In the genomic region with DNA sequence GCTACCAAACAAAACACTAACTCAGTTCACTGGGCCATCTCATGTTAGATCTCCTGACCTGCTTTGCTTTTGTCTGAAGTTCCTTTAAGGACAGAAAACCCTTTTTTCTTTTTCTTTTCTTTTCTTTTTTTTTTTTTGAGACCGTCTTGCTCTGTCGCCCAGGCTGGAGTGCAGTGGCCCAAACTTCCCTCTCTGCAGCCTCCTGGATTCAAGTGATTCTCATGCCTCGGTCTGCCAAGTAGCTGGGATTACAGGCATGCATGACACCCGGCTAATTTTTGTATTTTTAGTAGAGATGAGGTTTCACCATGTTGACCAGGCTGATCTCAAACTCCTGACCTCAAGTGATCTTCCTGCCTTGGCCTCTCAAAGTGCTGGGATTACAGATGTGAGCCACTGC, we compare ENCODE assay signal across 18 cellular contexts. TPM values are rescaled to one million over a fixed set of nuclear protein-coding genes. Genes with fewer than 3 reads are reported as not detected.
"Had no signal": no experiment of that assay in that cellular context is flagged by ENCODE, and none has a peak within 500 bp of the region (broad histone marks: within the 10 kb centered on the region; RNA-seq: fewer than 3 reads in every experiment).

No MANE protein-coding gene starts in this region.

RNA-seq across cellular contexts. Expression of a gene that starts 28.7 kb away (rescaled TPM):
- total RNA-seq: naive thymus-derived CD8-positive, alpha-beta T cell; natural killer cell treated with Interleukin-12 subunit alpha and Interleukin-12 subunit beta and Interleukin-15 and Interleukin-18, amount 100 ng/mL, for 72 hours; neural crest cell; osteocyte; pancreas; progenitor cell of endocrine pancreas; psoas muscle; renal cortical epithelial cell; right cardiac atrium; right lobe of liver; sigmoid colon; smooth muscle cell; spleen; suprapubic skin; tibial nerve; upper lobe of left lung; ureter; vagina had no signal
- polyA plus RNA-seq: naive thymus-derived CD8-positive, alpha-beta T cell; psoas muscle; right cardiac atrium; sigmoid colon; smooth muscle cell; spleen had no signal

RNA-seq across cellular contexts. Expression of a gene that starts 30.3 kb away (rescaled TPM):
- total RNA-seq: naive thymus-derived CD8-positive, alpha-beta T cell; natural killer cell treated with Interleukin-12 subunit alpha and Interleukin-12 subunit beta and Interleukin-15 and Interleukin-18, amount 100 ng/mL, for 72 hours; osteocyte; renal cortical epithelial cell; right lobe of liver; sigmoid colon; smooth muscle cell; suprapubic skin; ureter; vagina had no signal
- polyA plus RNA-seq: naive thymus-derived CD8-positive, alpha-beta T cell had no signal

RNA-seq across cellular contexts. Expression of a gene that starts 56.6 kb away (rescaled TPM):
- total RNA-seq: naive thymus-derived CD8-positive, alpha-beta T cell; natural killer cell treated with Interleukin-12 subunit alpha and Interleukin-12 subunit beta and Interleukin-15 and Interleukin-18, amount 100 ng/mL, for 72 hours; right lobe of liver; sigmoid colon; ureter had no signal
- polyA plus RNA-seq: naive thymus-derived CD8-positive, alpha-beta T cell had no signal
